Comparison of ENCODE assay signal across 1 cellular context in the genomic region with DNA sequence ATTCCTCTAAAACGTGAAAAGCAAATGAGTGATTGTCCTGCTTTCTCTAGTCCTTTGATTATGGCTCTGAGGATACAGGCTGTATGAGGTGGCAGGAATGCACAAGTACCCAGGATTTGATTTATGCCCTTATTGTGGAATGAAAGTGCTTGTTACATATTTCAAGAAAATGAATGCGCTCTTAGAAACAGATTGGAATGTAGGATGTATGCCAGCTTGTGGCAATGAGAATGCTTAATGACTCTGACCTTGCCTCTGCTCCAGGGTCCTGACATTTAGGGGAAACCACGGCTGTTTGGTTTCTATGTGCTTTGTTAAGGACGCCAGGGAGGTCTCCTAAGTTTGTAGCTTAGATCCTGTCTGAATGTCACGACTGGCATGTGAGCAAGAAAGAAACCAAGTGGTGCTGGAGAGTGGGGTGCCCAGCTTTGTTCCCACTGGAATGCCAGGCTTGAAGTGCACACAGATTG.
TF ChIP-seq lines count a peak whose summit lies in the region.

No MANE protein-coding gene starts in this region.

TF ChIP-seq in WTC11, 78 proteins besides CTCF, POLR2A, EP300 and RAD21 (continued from another document):
- TF ChIP-seq, protein P1, sequence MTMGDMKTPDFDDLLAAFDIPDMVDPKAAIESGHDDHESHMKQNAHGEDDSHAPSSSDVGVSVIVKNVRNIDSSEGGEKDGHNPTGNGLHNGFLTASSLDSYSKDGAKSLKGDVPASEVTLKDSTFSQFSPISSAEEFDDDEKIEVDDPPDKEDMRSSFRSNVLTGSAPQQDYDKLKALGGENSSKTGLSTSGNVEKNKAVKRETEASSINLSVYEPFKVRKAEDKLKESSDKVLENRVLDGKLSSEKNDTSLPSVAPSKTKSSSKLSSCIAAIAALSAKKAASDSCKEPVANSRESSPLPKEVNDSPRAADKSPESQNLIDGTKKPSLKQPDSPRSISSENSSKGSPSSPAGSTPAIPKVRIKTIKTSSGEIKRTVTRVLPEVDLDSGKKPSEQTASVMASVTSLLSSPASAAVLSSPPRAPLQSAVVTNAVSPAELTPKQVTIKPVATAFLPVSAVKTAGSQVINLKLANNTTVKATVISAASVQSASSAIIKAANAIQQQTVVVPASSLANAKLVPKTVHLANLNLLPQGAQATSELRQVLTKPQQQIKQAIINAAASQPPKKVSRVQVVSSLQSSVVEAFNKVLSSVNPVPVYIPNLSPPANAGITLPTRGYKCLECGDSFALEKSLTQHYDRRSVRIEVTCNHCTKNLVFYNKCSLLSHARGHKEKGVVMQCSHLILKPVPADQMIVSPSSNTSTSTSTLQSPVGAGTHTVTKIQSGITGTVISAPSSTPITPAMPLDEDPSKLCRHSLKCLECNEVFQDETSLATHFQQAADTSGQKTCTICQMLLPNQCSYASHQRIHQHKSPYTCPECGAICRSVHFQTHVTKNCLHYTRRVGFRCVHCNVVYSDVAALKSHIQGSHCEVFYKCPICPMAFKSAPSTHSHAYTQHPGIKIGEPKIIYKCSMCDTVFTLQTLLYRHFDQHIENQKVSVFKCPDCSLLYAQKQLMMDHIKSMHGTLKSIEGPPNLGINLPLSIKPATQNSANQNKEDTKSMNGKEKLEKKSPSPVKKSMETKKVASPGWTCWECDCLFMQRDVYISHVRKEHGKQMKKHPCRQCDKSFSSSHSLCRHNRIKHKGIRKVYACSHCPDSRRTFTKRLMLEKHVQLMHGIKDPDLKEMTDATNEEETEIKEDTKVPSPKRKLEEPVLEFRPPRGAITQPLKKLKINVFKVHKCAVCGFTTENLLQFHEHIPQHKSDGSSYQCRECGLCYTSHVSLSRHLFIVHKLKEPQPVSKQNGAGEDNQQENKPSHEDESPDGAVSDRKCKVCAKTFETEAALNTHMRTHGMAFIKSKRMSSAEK (CRISPR knock-in tag; IDR thresholded peaks at IDR 0.05; ENCODE audit: borderline replicate concordance): no peak
- TF ChIP-seq KAT7 (CRISPR knock-in tag; IDR thresholded peaks at IDR 0.05; ENCODE audit: borderline replicate concordance) (no peak), SOX15 (CRISPR knock-in tag; IDR thresholded peaks at IDR 0.05) (no peak), TP53 (CRISPR knock-in tag; IDR thresholded peaks at IDR 0.05) (no peak), TCF7 (CRISPR knock-in tag; IDR thresholded peaks at IDR 0.05; ENCODE audit: low read depth) (no peak), NFATC4 (CRISPR knock-in tag; IDR thresholded peaks at IDR 0.05) (no peak), ZNF219 (CRISPR knock-in tag; IDR thresholded peaks at IDR 0.05; ENCODE audit: borderline replicate concordance) (no peak)
- TF ChIP-seq, protein P2, sequence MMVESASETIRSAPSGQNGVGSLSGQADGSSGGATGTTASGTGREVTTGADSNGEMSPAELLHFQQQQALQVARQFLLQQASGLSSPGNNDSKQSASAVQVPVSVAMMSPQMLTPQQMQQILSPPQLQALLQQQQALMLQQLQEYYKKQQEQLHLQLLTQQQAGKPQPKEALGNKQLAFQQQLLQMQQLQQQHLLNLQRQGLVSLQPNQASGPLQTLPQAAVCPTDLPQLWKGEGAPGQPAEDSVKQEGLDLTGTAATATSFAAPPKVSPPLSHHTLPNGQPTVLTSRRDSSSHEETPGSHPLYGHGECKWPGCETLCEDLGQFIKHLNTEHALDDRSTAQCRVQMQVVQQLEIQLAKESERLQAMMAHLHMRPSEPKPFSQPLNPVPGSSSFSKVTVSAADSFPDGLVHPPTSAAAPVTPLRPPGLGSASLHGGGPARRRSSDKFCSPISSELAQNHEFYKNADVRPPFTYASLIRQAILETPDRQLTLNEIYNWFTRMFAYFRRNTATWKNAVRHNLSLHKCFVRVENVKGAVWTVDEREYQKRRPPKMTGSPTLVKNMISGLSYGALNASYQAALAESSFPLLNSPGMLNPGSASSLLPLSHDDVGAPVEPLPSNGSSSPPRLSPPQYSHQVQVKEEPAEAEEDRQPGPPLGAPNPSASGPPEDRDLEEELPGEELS (CRISPR knock-in tag; IDR thresholded peaks at IDR 0.05): no peak
- TF ChIP-seq, protein P3, sequence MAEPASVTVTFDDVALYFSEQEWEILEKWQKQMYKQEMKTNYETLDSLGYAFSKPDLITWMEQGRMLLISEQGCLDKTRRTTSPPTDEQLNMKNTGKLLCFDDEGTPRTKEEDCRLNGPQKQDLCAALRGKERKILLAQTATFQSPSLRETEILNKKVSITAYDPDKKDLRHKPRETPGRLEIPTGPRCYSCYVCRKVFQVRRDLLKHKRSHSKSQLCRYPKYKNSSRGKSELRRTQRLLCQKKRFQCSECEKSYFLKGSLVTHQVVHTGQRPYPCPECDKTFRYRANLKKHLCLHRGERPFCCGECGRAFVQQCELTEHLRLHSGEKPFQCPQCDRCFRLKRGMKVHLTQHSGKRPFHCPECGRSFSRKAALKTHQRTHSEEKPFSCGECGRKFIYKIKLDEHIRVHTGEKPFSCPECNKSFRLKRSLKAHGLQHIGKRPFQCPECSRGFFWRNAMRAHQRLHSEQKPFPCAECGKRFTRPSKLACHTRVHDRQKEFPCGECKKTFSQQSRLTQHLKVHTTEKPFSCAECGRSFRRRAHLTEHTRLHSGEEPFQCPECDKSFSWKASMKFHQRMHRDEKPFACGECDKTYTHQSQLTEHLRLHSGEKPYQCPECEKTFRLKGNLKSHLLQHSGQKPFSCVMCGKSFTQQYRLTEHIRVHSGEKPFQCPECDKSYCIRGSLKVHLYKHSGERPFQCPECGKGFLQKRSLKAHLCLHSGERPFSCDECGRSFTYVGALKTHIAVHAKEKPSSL (CRISPR knock-in tag; conservative IDR thresholded peaks at IDR 0.05): no peak
- TF ChIP-seq, protein P4, sequence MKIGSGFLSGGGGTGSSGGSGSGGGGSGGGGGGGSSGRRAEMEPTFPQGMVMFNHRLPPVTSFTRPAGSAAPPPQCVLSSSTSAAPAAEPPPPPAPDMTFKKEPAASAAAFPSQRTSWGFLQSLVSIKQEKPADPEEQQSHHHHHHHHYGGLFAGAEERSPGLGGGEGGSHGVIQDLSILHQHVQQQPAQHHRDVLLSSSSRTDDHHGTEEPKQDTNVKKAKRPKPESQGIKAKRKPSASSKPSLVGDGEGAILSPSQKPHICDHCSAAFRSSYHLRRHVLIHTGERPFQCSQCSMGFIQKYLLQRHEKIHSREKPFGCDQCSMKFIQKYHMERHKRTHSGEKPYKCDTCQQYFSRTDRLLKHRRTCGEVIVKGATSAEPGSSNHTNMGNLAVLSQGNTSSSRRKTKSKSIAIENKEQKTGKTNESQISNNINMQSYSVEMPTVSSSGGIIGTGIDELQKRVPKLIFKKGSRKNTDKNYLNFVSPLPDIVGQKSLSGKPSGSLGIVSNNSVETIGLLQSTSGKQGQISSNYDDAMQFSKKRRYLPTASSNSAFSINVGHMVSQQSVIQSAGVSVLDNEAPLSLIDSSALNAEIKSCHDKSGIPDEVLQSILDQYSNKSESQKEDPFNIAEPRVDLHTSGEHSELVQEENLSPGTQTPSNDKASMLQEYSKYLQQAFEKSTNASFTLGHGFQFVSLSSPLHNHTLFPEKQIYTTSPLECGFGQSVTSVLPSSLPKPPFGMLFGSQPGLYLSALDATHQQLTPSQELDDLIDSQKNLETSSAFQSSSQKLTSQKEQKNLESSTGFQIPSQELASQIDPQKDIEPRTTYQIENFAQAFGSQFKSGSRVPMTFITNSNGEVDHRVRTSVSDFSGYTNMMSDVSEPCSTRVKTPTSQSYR (CRISPR knock-in tag; IDR thresholded peaks at IDR 0.05): no peak
